ENCODE assay signal across 27 cellular contexts in genomic region chr2:9991221-9991620, GRCh38. TPM values are rescaled to one million over a fixed set of nuclear protein-coding genes. Genes with fewer than 3 reads are reported as not detected.
DNase-seq lines count a peak whose midpoint lies in the region; ATAC-seq and TF ChIP-seq lines count a peak whose summit lies in the region.
"Had no signal": no experiment of that assay in that cellular context is flagged by ENCODE, and none has a peak within 500 bp of the region (broad histone marks: within the 10 kb centered on the region; RNA-seq: fewer than 3 reads in every experiment).

No MANE protein-coding gene starts in this region.

- H4K20me1 ChIP-seq in mammary epithelial cell (ENCODE audit: insufficient read depth, low read length): no peaks in the 10 kb centered on the region

- H3K9me3 ChIP-seq in breast epithelium (no peaks in the 10 kb centered on the region), mammary epithelial cell (replicated peaks; ENCODE audit: insufficient read depth, low read length) (no peaks in the 10 kb centered on the region), lower lobe of right lung (no peaks in the 10 kb centered on the region), thoracic aorta (no peaks in the 10 kb centered on the region), left lung (no peaks in the 10 kb centered on the region)
- H3K9me3 ChIP-seq: BE2C, body of pancreas had no signal

- no peaks in the 10 kb centered on the region for H3K79me2 ChIP-seq in mammary epithelial cell (ENCODE audit: insufficient read depth, low read length)

- in situ Hi-C loops in mammary epithelial cell (cut with MboI; ENCODE audit: low sequenced_read_pairs in 2 of 2): no loop called here

- H3K4me3 ChIP-seq in breast epithelium (no peak overlapping the region), mammary epithelial cell (replicated peaks in 1 of 3; ENCODE audit: insufficient read depth in 1 of 3, low read depth in 2 of 3, low read length in 3 of 3) (no peak overlapping the region), coronary artery (no peak overlapping the region), lower lobe of right lung (no peak overlapping the region), thoracic aorta (no peak overlapping the region), left lung (no peak overlapping the region)
- H3K4me3 ChIP-seq: body of pancreas had no signal

- H3K4me2 ChIP-seq in mammary epithelial cell (ENCODE audit: insufficient read depth, low read depth, low read length): no peak overlapping the region

- ATAC-seq in lower lobe of right lung (no peak), thoracic aorta (ENCODE audit: insufficient number of reproducible peaks, low FRiP score, low read depth) (peak; percentile 13), left lung (no peak), HG03045 (IDR thresholded peaks at IDR 0.05; ENCODE audit: unreplicated experiment) (no peak)
- ATAC-seq: activated T-cell treated with anti-CD3 and anti-CD28 coated beads, Interleukin-2, amount 50 U/mL, for 72 hours; naive thymus-derived CD8-positive, alpha-beta T cell; stimulated activated memory B cell treated with anti-CD40 and anti-IgM and Interleukin-4, amounts not matched to agents 10 μg/mL and 1 μg/mL and 100 μg/mL, for 72 hours had no signal

- H2AFZ ChIP-seq in mammary epithelial cell (ENCODE audit: low read depth, low read length): no peak overlapping the region

- H3K27me3 ChIP-seq in breast epithelium (no peaks in the 10 kb centered on the region), mammary epithelial cell (ENCODE audit: insufficient read depth, low read length) (no peaks in the 10 kb centered on the region), lower lobe of right lung (ENCODE audit: low read depth) (no peaks in the 10 kb centered on the region), thoracic aorta (replicated peaks; ENCODE audit: insufficient read depth) (no peaks in the 10 kb centered on the region), left lung (no peaks in the 10 kb centered on the region)
- H3K27me3 ChIP-seq: BE2C, body of pancreas, foreskin keratinocyte had no signal

- WGBS in mammary epithelial cell (ENCODE audit: low coverage, missing lambda C conversion rate): 87% methylated on average over 1 of the region's 1 CpG

- peaks cover 0 to 5% of the 10 kb centered on the region in 2 donors for H3K4me1 ChIP-seq in breast epithelium
- H3K4me1 ChIP-seq in mammary epithelial cell (ENCODE audit: insufficient read depth, low read length): no peaks in the 10 kb centered on the region
- peaks cover 36% of the 10 kb centered on the region for H3K4me1 ChIP-seq in lower lobe of right lung
- peaks cover 0 to 6% of the 10 kb centered on the region in 2 donors for H3K4me1 ChIP-seq in thoracic aorta (ENCODE audit: control insufficient read depth in 1 of 2, low read depth in 2 of 2)
- peaks cover 0 to 19% of the 10 kb centered on the region in 2 donors for H3K4me1 ChIP-seq in left lung
- H3K4me1 ChIP-seq: BE2C, body of pancreas, foreskin keratinocyte had no signal

- no peak for TF ChIP-seq POLR2A in breast epithelium (IDR thresholded peaks at IDR 0.05)

- TF ChIP-seq CTCF in breast epithelium (IDR thresholded peaks at IDR 0.05): no peak
- no peak for TF ChIP-seq CTCF in mammary epithelial cell (conservative IDR thresholded peaks at IDR 0.05 in 1 of 2, IDR thresholded peaks at IDR 0.05 in 1 of 2; ENCODE audit: extremely low read depth in 1 of 2, insufficient read depth in 1 of 2, low read depth in 1 of 2, low read length in 2 of 2)
- no peak for TF ChIP-seq CTCF in coronary artery (IDR thresholded peaks at IDR 0.05)
- TF ChIP-seq CTCF in lower lobe of right lung (IDR thresholded peaks at IDR 0.05): no peak
- TF ChIP-seq CTCF in thoracic aorta (IDR thresholded peaks at IDR 0.05): no peak
- TF ChIP-seq CTCF in left lung (IDR thresholded peaks at IDR 0.05): no peak

- H3K36me3 ChIP-seq in breast epithelium (no peaks in the 10 kb centered on the region), mammary epithelial cell (ENCODE audit: insufficient read depth, low read length) (no peaks in the 10 kb centered on the region), lower lobe of right lung (no peaks in the 10 kb centered on the region), thoracic aorta (no peaks in the 10 kb centered on the region), left lung (no peaks in the 10 kb centered on the region)
- H3K36me3 ChIP-seq: BE2C had no signal

- CTCF ChIA-PET in mammary epithelial cell (lab: Charles Lee; ENCODE audit: low non-redundant PET): no interaction called here

- no TSS peak for BruUV-seq in mammary epithelial cell (replicated peaks; lab: Mats Ljungman, UMichigan)

- H3K27ac ChIP-seq in breast epithelium (peak overlapping the region; percentile 6 to 50), mammary epithelial cell (ENCODE audit: insufficient read depth, low read depth, low read length) (no peak overlapping the region), coronary artery (peak overlapping the region in 1 of 2 donors; percentile 47), lower lobe of right lung (peak overlapping the region; percentile 5), thoracic aorta (no peak overlapping the region), left lung (peak overlapping the region in 1 of 2 donors; percentile 45)
- H3K27ac ChIP-seq: foreskin keratinocyte, WERI-Rb-1 had no signal

- dilution Hi-C loops in mammary epithelial cell (cut with HindIII; ENCODE audit: low sequenced_read_pairs): no loop called here

- DNase-seq in breast epithelium (ENCODE audit: low spot score in 2 of 2): no peak
- no peak for DNase-seq in mammary epithelial cell
- peak; percentile 5 for DNase-seq in coronary artery (ENCODE audit: low spot score)
- no peak for DNase-seq in lower lobe of right lung
- DNase-seq in thoracic aorta (ENCODE audit: low spot score): no peak
- no peak for DNase-seq in effector CD4-positive, alpha-beta T cell
- no peak for DNase-seq in left lung
- DNase-seq: activated CD4-positive, alpha-beta T cell treated with anti-CD3 and anti-CD28 coated beads, Interleukin-2, amount 10 ng/mL, durations not matched to agents 7 days and 5 days; activated naive CD4-positive, alpha-beta T cell; activated T-cell treated with anti-CD3 and anti-CD28 coated beads, Interleukin-2, amount 50 U/mL, for 72 hours; BE2C; effector memory CD4-positive, alpha-beta T cell; foreskin keratinocyte; GF-D8; midbrain; naive thymus-derived CD8-positive, alpha-beta T cell; NCI-H1092 treated with DMSO at 0.1 percent for 48 hours; NCI-H1930; NCI-H524 treated with DMSO at 0.1 percent for 48 hours; nucleus accumbens; SHP77; stimulated activated CD4-positive, alpha-beta T cell treated with anti-CD3 and anti-CD28 coated beads, Interleukin-4, amount 100 ng/mL, for 24 hours; T-helper 9 cell had no signal

- no peak overlapping the region for H3K9ac ChIP-seq in mammary epithelial cell (ENCODE audit: insufficient read depth, low read length)

- intact Hi-C loops in breast epithelium (cut with DNase I; ENCODE audit: low total_unique reads): no loop called here
- intact Hi-C loops in mammary epithelial cell (cut with micrococcal nuclease): no loop called here
- intact Hi-C loops in lower lobe of right lung (cut with DNase I): no loop called here
- intact Hi-C loops in left lung (cut with DNase I): no loop called here

RNA-seq across cellular contexts. Expression of gene GRHL1, which starts 39.7 kb away (rescaled TPM):
- total RNA-seq in breast epithelium (10 to 100 TPM in 2 of 3 donors, 1 to 10 TPM in 1; 2.1 to 86.3 (median 40.0) TPM), mammary epithelial cell (1 to 10 TPM; 2.2 to 6.0 TPM), lower lobe of right lung (6.5 TPM), thoracic aorta (1 to 10 TPM in 1 of 2 donors, under 1 TPM in 1; 0.41 to 9.5 TPM), left lung (1 to 10 TPM; 2.4 to 4.7 TPM)
- 1.8 TPM for polyA plus RNA-seq in mammary epithelial cell
- polyA minus RNA-seq in mammary epithelial cell: 1.4 TPM

RNA-seq across cellular contexts. Expression of gene KLF11, which starts 52.1 kb away (rescaled TPM):
- 10 to 100 TPM; 22.0 to 27.5 (median 22.2) TPM for total RNA-seq in breast epithelium
- total RNA-seq in mammary epithelial cell: 1 to 10 TPM; 5.9 to 7.8 TPM
- 7.7 TPM for polyA plus RNA-seq in mammary epithelial cell
- 36.0 TPM for polyA minus RNA-seq in mammary epithelial cell
- 40.8 TPM for total RNA-seq in lower lobe of right lung
- 10 to 100 TPM; 14.4 to 20.0 TPM for total RNA-seq in thoracic aorta
- 10 to 100 TPM; 15.7 to 23.0 TPM for total RNA-seq in left lung

Comparison
In these comparisons a context has a peak if more than half of its experiments do, and no peak if none do; other contexts are left out.
1. H3K27ac ChIP-seq: peak in breast epithelium (2 of 2) and lower lobe of right lung (single experiment); none in mammary epithelial cell (single experiment) and thoracic aorta (0 of 2).